ENCODE assay signal across 11 cellular contexts in genomic region chr2:106562826-106563594, GRCh38.
DNase-seq lines count a peak whose midpoint lies in the region; ATAC-seq, FAIRE-seq and TF ChIP-seq lines count a peak whose summit lies in the region.
"Had no signal": no experiment of that assay in that cellular context is flagged by ENCODE, and none has a peak within 500 bp of the region (broad histone marks: within the 10 kb centered on the region; RNA-seq: fewer than 3 reads in every experiment).

No MANE protein-coding gene starts in this region.

- intact Hi-C loops in esophagus muscularis mucosa (cut with DNase I) = no loop called here

- peaks cover 47% of the 10 kb centered on the region for H3K27me3 Mint-ChIP-seq in osteocyte (ENCODE audit: unreplicated experiment)

- ATAC-seq in DND-41 (ENCODE audit: insufficient read depth, low read depth) (no peak), HG02938 (IDR thresholded peaks at IDR 0.05; ENCODE audit: unreplicated experiment) (no peak)

- H3K27ac Mint-ChIP-seq in osteocyte (ENCODE audit: unreplicated experiment) = no peak overlapping the region

- 37% methylated on average over 6 of the region's 6 CpGs for WGBS in esophagus muscularis mucosa
- WGBS in small intestine, 3 donors = 60 to 70% (median 62%) methylated on average over 6 of the region's 6 CpGs

- no peak for TF ChIP-seq POLR2A in esophagus muscularis mucosa (IDR thresholded peaks at IDR 0.05; ENCODE audit: low read depth)

- no peaks in the 10 kb centered on the region for H4K20me1 ChIP-seq in DND-41 (ENCODE audit: insufficient read depth, low read length)

- no peak overlapping the region for H3K4me2 ChIP-seq in DND-41 (ENCODE audit: insufficient read depth, low read length)

- H3K36me3 Mint-ChIP-seq in osteocyte (ENCODE audit: unreplicated experiment) = no peaks in the 10 kb centered on the region

- DNase-seq in DND-41 (no peak), NCI-H524 treated with DMSO at 0.1 percent for 48 hours (lab: John Stamatoyannopoulos, UW) (peak; percentile 19), esophagus muscularis mucosa (ENCODE audit: extremely low spot score) (no peak), osteocyte (ENCODE audit: extremely low spot score, unreplicated experiment) (no peak), islet precursor cell (no peak), NCI-H1092 treated with DMSO at 0.1 percent for 48 hours (lab: John Stamatoyannopoulos, UW) (no peak), small intestine (no peak)
- DNase-seq: erythroblast had no signal

- no peaks in the 10 kb centered on the region for H3K79me2 ChIP-seq in DND-41 (ENCODE audit: insufficient read depth, low read length)

- H3K27me3 ChIP-seq in DND-41 (ENCODE audit: insufficient read depth, low read length, poor library complexity) = no peaks in the 10 kb centered on the region
- no peaks in the 10 kb centered on the region for H3K27me3 ChIP-seq in esophagus muscularis mucosa
- H3K27me3 ChIP-seq in small intestine (ENCODE audit: control insufficient read depth in 2 of 2, insufficient read depth in 2 of 2, low read length in 2 of 2) = no peaks in the 10 kb centered on the region

- no peaks in the 10 kb centered on the region for H3K36me3 ChIP-seq in DND-41 (ENCODE audit: insufficient read depth, low read length)
- H3K36me3 ChIP-seq in esophagus muscularis mucosa = no peaks in the 10 kb centered on the region
- H3K36me3 ChIP-seq in small intestine (ENCODE audit: control insufficient read depth in 2 of 2, insufficient read depth in 2 of 2, low read length in 2 of 2) = no peaks in the 10 kb centered on the region

- H3K4me1 Mint-ChIP-seq in osteocyte (ENCODE audit: unreplicated experiment) = no peaks in the 10 kb centered on the region

- TF ChIP-seq CTCF in DND-41 (IDR thresholded peaks at IDR 0.05; ENCODE audit: borderline replicate concordance, extremely low read depth, low read length, poor library complexity, severe bottlenecking) (peak; percentile 20), esophagus muscularis mucosa (IDR thresholded peaks at IDR 0.05) (peak in 1 of 3 experiments; percentile 23), osteocyte (IDR thresholded peaks at IDR 0.05) (peak; percentile 47)

- H3K27ac ChIP-seq in DND-41 (ENCODE audit: low read length) (no peak overlapping the region), esophagus muscularis mucosa (replicated peaks in 1 of 4) (peak overlapping the region; percentile 54 to 69 (median 62)), small intestine (ENCODE audit: low read depth in 1 of 2, low read length in 1 of 2) (no peak overlapping the region)

- no peak for FAIRE-seq in small intestine (lab: Jason Lieb, UNC)
- FAIRE-seq: D721Med had no signal

- no peaks in the 10 kb centered on the region for H3K9me3 ChIP-seq in DND-41 (ENCODE audit: insufficient read depth, low read length, severe bottlenecking)
- no peaks in the 10 kb centered on the region for H3K9me3 ChIP-seq in esophagus muscularis mucosa
- no peaks in the 10 kb centered on the region for H3K9me3 ChIP-seq in small intestine (ENCODE audit: control insufficient read depth, low read depth)

- no peak for TF ChIP-seq EP300 in esophagus muscularis mucosa (IDR thresholded peaks at IDR 0.05)

- no peaks in the 10 kb centered on the region for H3K4me1 ChIP-seq in DND-41 (ENCODE audit: insufficient read depth, low read length)
- H3K4me1 ChIP-seq in esophagus muscularis mucosa = peaks cover 23 to 58% (median 50%) of the 10 kb centered on the region in 4 donors
- H3K4me1 ChIP-seq in small intestine (ENCODE audit: control insufficient read depth in 2 of 2, insufficient read depth in 1 of 2, low read depth in 1 of 2, low read length in 1 of 2) = no peaks in the 10 kb centered on the region

- no peaks in the 10 kb centered on the region for H3K9me3 Mint-ChIP-seq in osteocyte (ENCODE audit: unreplicated experiment)

- H3K9ac ChIP-seq in DND-41 (ENCODE audit: low read depth, low read length) = no peak overlapping the region

- no peak overlapping the region for H3K4me3 ChIP-seq in DND-41 (ENCODE audit: low read depth in 1 of 2, low read length in 2 of 2)
- no peak overlapping the region for H3K4me3 ChIP-seq in esophagus muscularis mucosa
- H3K4me3 ChIP-seq in small intestine (ENCODE audit: low read depth in 1 of 2, low read length in 2 of 2) = no peak overlapping the region
- H3K4me3 ChIP-seq: lung had no signal

- no peak overlapping the region for H3K4me3 Mint-ChIP-seq in osteocyte (ENCODE audit: unreplicated experiment)

- no peak overlapping the region for H2AFZ ChIP-seq in DND-41 (ENCODE audit: low read depth, low read length)

Comparison
In these comparisons a context has a peak if more than half of its experiments do, and no peak if none do; other contexts are left out.
1. H3K27ac ChIP-seq: peak in esophagus muscularis mucosa (4 of 4); none in DND-41 (single experiment) and small intestine (0 of 2).